Comparison of ENCODE assay signal across 21 cellular contexts in the genomic region with DNA sequence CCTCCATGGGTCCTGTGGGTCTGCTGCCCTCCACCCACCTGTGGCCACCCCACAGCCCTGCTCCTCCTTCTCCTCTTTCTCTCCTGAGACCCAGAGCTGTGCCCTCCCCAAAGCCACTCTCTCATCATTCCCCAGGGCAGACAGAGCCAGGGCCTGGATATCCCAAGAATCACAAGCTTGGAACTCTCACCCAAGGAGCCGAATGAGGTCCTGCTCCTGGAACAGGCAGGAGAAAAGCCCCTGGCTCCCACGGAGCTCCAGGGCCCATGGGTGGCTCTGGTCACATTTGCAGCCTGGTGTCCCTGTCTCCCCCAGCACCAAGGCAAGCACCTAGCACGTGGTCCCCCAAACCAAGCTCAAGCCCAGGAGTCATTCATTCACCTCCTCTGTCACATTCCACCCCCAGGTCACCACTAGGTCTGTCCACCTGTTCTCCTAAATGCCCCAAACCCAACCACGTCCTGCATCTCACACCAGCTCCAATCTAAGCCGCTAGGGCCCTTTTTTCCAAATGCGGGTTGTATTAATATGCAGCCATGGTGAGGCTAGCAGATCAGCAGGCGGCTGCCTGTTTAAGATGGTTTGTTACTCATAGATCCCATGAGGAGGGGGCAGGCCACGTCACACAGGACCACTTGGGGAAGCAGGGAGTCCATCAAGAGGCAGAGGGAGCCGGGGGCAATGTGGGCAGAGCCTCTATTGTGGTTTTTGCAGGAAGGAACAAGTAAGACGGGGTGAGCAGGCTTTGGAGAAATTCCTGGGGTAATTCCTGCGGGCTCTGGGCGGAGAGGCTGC.
DNase-seq lines count a peak whose midpoint lies in the region; ATAC-seq, FAIRE-seq and TF ChIP-seq lines count a peak whose summit lies in the region.
"Had no signal": no experiment of that assay in that cellular context is flagged by ENCODE, and none has a peak within 500 bp of the region (broad histone marks: within the 10 kb centered on the region; RNA-seq: fewer than 3 reads in every experiment).

No MANE protein-coding gene starts in this region.

- no peaks in the 10 kb centered on the region for H3K79me2 ChIP-seq in HepG2 (ENCODE audit: insufficient read depth, low read length)

- no peaks in the 10 kb centered on the region for H3K9me3 Mint-ChIP-seq in stimulated activated naive CD8-positive, alpha-beta T cell treated with anti-CD3 and anti-CD28 coated beads, Interleukin-15, Interleukin-2, amounts not matched to agents 100 ng/mL and 50 ng/mL, for 24 hours
- H3K9me3 Mint-ChIP-seq in endodermal cell, result peaks cover 3% of the 10 kb centered on the region
- H3K9me3 Mint-ChIP-seq: CD4-positive, alpha-beta T cell; stimulated activated naive B cell treated with anti-CD40 and anti-IgM and Interleukin-4, amounts not matched to agents 10 μg/mL and 1 μg/mL and 100 μg/mL, for 72 hours had no signal

- peak overlapping the region; percentile 79 for H3K27ac Mint-ChIP-seq in stimulated activated naive CD8-positive, alpha-beta T cell treated with anti-CD3 and anti-CD28 coated beads, Interleukin-15, Interleukin-2, amounts not matched to agents 100 ng/mL and 50 ng/mL, for 24 hours
- no peak overlapping the region for H3K27ac Mint-ChIP-seq in endodermal cell
- H3K27ac Mint-ChIP-seq: CD4-positive, alpha-beta T cell had no signal

- TF ChIP-seq RAD21 in liver (IDR thresholded peaks at IDR 0.05) (no peak), HepG2 (CRISPR knock-in tag; IDR thresholded peaks at IDR 0.05) (no peak)

- TF ChIP-seq EP300 in HepG2 (IDR thresholded peaks at IDR 0.05; ENCODE audit: low read depth in 2 of 2, low read length in 2 of 2) (no peak), HepG2 (CRISPR knock-in tag; IDR thresholded peaks at IDR 0.05; ENCODE audit: borderline replicate concordance) (no peak)

- no peaks in the 10 kb centered on the region for H4K20me1 ChIP-seq in HepG2 (ENCODE audit: insufficient read depth, low read length)

- H3K36me3 ChIP-seq in liver (ENCODE audit: control insufficient read depth in 4 of 4, insufficient read depth in 3 of 4, low read depth in 1 of 4, low read length in 3 of 4) (no peaks in the 10 kb centered on the region), HepG2 (replicated peaks in 1 of 2; ENCODE audit: control insufficient read depth in 1 of 2, insufficient read depth in 2 of 2, low read length in 2 of 2) (no peaks in the 10 kb centered on the region), SJCRH30 (no peaks in the 10 kb centered on the region), right atrium auricular region (no peaks in the 10 kb centered on the region), endodermal cell (ENCODE audit: control insufficient read depth, insufficient read depth, low read length) (no peaks in the 10 kb centered on the region)
- H3K36me3 ChIP-seq: adrenal gland, breast epithelium, left lung, tibial artery had no signal

- POLR2A ChIA-PET in HepG2 (lab: Yijun Ruan, JAX), result interaction anchor here (0.7 kb wide), 1 partner anchor 19 kb away, joined by 4 read pairs; no protein-coding TSS in a partner anchor

- intact Hi-C loops in HepG2 (cut with micrococcal nuclease; ENCODE audit: unreplicated experiment), result no loop called here

- DNase-seq in HepG2 (ENCODE audit: low spot score), result no peak
- peak; percentile 67 to 76 for DNase-seq in SJCRH30
- no peak for DNase-seq in right atrium auricular region (ENCODE audit: low spot score)
- DNase-seq in NOMO-1 (lab: John Stamatoyannopoulos, UW; ENCODE audit: unreplicated experiment in 2 of 2), result no peak
- no peak for DNase-seq in endodermal cell
- DNase-seq: activated CD8-positive, alpha-beta memory T cell treated with anti-CD3 and anti-CD28 coated beads, Interleukin-2, amount 50 U/mL, for 48 hours; adrenal gland; CD4-positive, alpha-beta T cell; left lung; NCI-H526 treated with DMSO at 0.1 percent for 48 hours; SIG-M5; stimulated activated naive B cell treated with anti-CD40 and anti-IgM and Interleukin-4, amounts not matched to agents 10 μg/mL and 1 μg/mL and 100 μg/mL, for 72 hours; tibial artery had no signal

- H3K9ac ChIP-seq in liver (ENCODE audit: low read depth in 1 of 2, low read length in 2 of 2) (no peak overlapping the region), HepG2 (ENCODE audit: insufficient read depth, low read depth, low read length) (no peak overlapping the region), endodermal cell (ENCODE audit: extremely low read depth, low read length, poor library complexity, severe bottlenecking) (no peak overlapping the region)

- H3K27me3 ChIP-seq in liver (ENCODE audit: control insufficient read depth in 4 of 4, insufficient read depth in 4 of 4, low read length in 3 of 4), result no peaks in the 10 kb centered on the region
- peaks cover 8 to 32% of the 10 kb centered on the region in 2 experiments; a peak in 4 of 5 replicates for H3K27me3 ChIP-seq in HepG2 (ENCODE audit: control insufficient read depth in 1 of 2, insufficient read depth in 2 of 2, low read length in 2 of 2)
- peaks cover 13% of the 10 kb centered on the region; the same call in 1 of the 2 replicates for H3K27me3 ChIP-seq in SJCRH30
- no peaks in the 10 kb centered on the region for H3K27me3 ChIP-seq in right atrium auricular region
- H3K27me3 ChIP-seq in endodermal cell (ENCODE audit: control insufficient read depth, insufficient read depth, low read length, poor library complexity, severe bottlenecking), result no peaks in the 10 kb centered on the region
- H3K27me3 ChIP-seq: adrenal gland, breast epithelium, left lung had no signal

- peaks cover 32% of the 10 kb centered on the region for H3K4me1 Mint-ChIP-seq in stimulated activated naive CD8-positive, alpha-beta T cell treated with anti-CD3 and anti-CD28 coated beads, Interleukin-15, Interleukin-2, amounts not matched to agents 100 ng/mL and 50 ng/mL, for 24 hours (ENCODE audit: low read depth)
- H3K4me1 Mint-ChIP-seq in endodermal cell, result peaks cover 31% of the 10 kb centered on the region

- WGBS in liver, result 62% methylated on average over 12 of the region's 12 CpGs
- 16% methylated on average over 11 of the region's 12 CpGs for WGBS in HepG2 (ENCODE audit: low lambda C conversion rate)
- 68 to 88% methylated on average over 4 to 12 of the region's 12 CpGs for WGBS in endodermal cell (ENCODE audit: insufficient coverage in 1 of 2, insufficient read length in 1 of 2), 2 experiments

- no peak overlapping the region for H3K4me2 ChIP-seq in HepG2 (ENCODE audit: low read depth, low read length)

- H3K27ac ChIP-seq in liver (ENCODE audit: low read depth in 1 of 2, low read length in 2 of 2) (peak overlapping the region; percentile 48 to 65), HepG2 (ENCODE audit: extremely low read length, insufficient read depth, low read length) (no peak overlapping the region), SJCRH30 (peak overlapping the region; percentile 56), right atrium auricular region (peak overlapping the region; percentile 55 to 65), endodermal cell (ENCODE audit: low read depth, low read length) (no peak overlapping the region)
- H3K27ac ChIP-seq: adrenal gland, breast epithelium, left lung, psoas muscle, tibial artery had no signal

- BruUV-seq in HepG2 (replicated peaks; lab: Mats Ljungman, UMichigan), result no TSS peak

- H3K36me3 Mint-ChIP-seq in stimulated activated naive CD8-positive, alpha-beta T cell treated with anti-CD3 and anti-CD28 coated beads, Interleukin-15, Interleukin-2, amounts not matched to agents 100 ng/mL and 50 ng/mL, for 24 hours (ENCODE audit: low read depth), result no peaks in the 10 kb centered on the region
- H3K36me3 Mint-ChIP-seq in endodermal cell (ENCODE audit: low read depth), result no peaks in the 10 kb centered on the region
- H3K36me3 Mint-ChIP-seq: stimulated activated naive B cell treated with anti-CD40 and anti-IgM and Interleukin-4, amounts not matched to agents 10 μg/mL and 1 μg/mL and 100 μg/mL, for 72 hours had no signal

- TF ChIP-seq POLR2A in HepG2 (IDR thresholded peaks at IDR 0.05; ENCODE audit: insufficient read depth in 1 of 2, low read depth in 2 of 2, low read length in 2 of 2), result no peak

- no peak overlapping the region for H3K4me3 ChIP-seq in liver (ENCODE audit: low read depth in 1 of 3, low read length in 3 of 3)
- no peak overlapping the region for H3K4me3 ChIP-seq in HepG2 (replicated peaks in 1 of 3; ENCODE audit: insufficient read depth in 1 of 3, low read depth in 2 of 3, low read length in 3 of 3)
- H3K4me3 ChIP-seq in SJCRH30, result no peak overlapping the region
- no peak overlapping the region for H3K4me3 ChIP-seq in right atrium auricular region
- H3K4me3 ChIP-seq in endodermal cell (ENCODE audit: low read length), result no peak overlapping the region
- H3K4me3 ChIP-seq: adrenal gland, breast epithelium, left lung, mucosa of descending colon, psoas muscle, skin epidermis, tibial artery had no signal

- no peak overlapping the region for H2AFZ ChIP-seq in HepG2 (ENCODE audit: low read length)

- H3K4me1 ChIP-seq in liver (ENCODE audit: control insufficient read depth in 4 of 4, insufficient read depth in 4 of 4, low read length in 3 of 4), result peaks cover 0 to 10% (median 9%) of the 10 kb centered on the region in 4 donors
- peaks cover 24% of the 10 kb centered on the region for H3K4me1 ChIP-seq in HepG2 (ENCODE audit: insufficient read depth, low read length)
- peaks cover 31% of the 10 kb centered on the region for H3K4me1 ChIP-seq in SJCRH30
- H3K4me1 ChIP-seq in right atrium auricular region, result peaks cover 0 to 62% of the 10 kb centered on the region in 2 donors
- H3K4me1 ChIP-seq in endodermal cell (ENCODE audit: control insufficient read depth, insufficient read depth, low read length), result no peaks in the 10 kb centered on the region
- H3K4me1 ChIP-seq: adrenal gland, breast epithelium, left lung, psoas muscle had no signal

- FAIRE-seq in HepG2 (lab: Jason Lieb, UNC), result no peak
- FAIRE-seq: H1 had no signal

- CTCF ChIA-PET in HepG2 (lab: Yijun Ruan, JAX; ENCODE audit: low intra/inter-chr PET ratio, low total read pairs), result no interaction called here

- H3K27me3 Mint-ChIP-seq in stimulated activated naive CD8-positive, alpha-beta T cell treated with anti-CD3 and anti-CD28 coated beads, Interleukin-15, Interleukin-2, amounts not matched to agents 100 ng/mL and 50 ng/mL, for 24 hours, result peaks cover 17% of the 10 kb centered on the region
- H3K27me3 Mint-ChIP-seq in endodermal cell (ENCODE audit: insufficient read depth), result peaks cover 31% of the 10 kb centered on the region

- no peak for TF ChIP-seq CTCF in liver (IDR thresholded peaks at IDR 0.05; ENCODE audit: low read depth, low read length, missing input control)
- no peak for TF ChIP-seq CTCF in HepG2 (CRISPR knock-in tag; IDR thresholded peaks at IDR 0.05)
- TF ChIP-seq CTCF in right atrium auricular region (IDR thresholded peaks at IDR 0.05), result no peak
- no peak for TF ChIP-seq CTCF in endodermal cell (conservative IDR thresholded peaks at IDR 0.05)

- no peak for ATAC-seq in HepG2
- ATAC-seq in GM21737 (IDR thresholded peaks at IDR 0.05; ENCODE audit: unreplicated experiment), result no peak
- ATAC-seq: left lung, mucosa of descending colon, psoas muscle had no signal

- in situ Hi-C loops in HepG2 (cut with HindIII; ENCODE audit: extremely low pct_ligation_motif_present, low pct_unique_long_range_greater_than_20kb), result no loop called here

- no peaks in the 10 kb centered on the region for H3K9me3 ChIP-seq in liver (ENCODE audit: control insufficient read depth in 4 of 4, low read length in 3 of 4)
- no peaks in the 10 kb centered on the region for H3K9me3 ChIP-seq in HepG2 (ENCODE audit: low read length)
- no peaks in the 10 kb centered on the region; the same call in 1 of the 2 replicates for H3K9me3 ChIP-seq in SJCRH30 (replicated peaks)
- H3K9me3 ChIP-seq in right atrium auricular region, result no peaks in the 10 kb centered on the region
- no peaks in the 10 kb centered on the region for H3K9me3 ChIP-seq in endodermal cell (ENCODE audit: control insufficient read depth, low read length)
- H3K9me3 ChIP-seq: adrenal gland, breast epithelium, left lung, mucosa of descending colon, psoas muscle had no signal

- H3K4me3 Mint-ChIP-seq in stimulated activated naive CD8-positive, alpha-beta T cell treated with anti-CD3 and anti-CD28 coated beads, Interleukin-15, Interleukin-2, amounts not matched to agents 100 ng/mL and 50 ng/mL, for 24 hours, result no peak overlapping the region
- H3K4me3 Mint-ChIP-seq in endodermal cell, result no peak overlapping the region
- H3K4me3 Mint-ChIP-seq: CD4-positive, alpha-beta T cell; stimulated activated naive B cell treated with anti-CD40 and anti-IgM and Interleukin-4, amounts not matched to agents 10 μg/mL and 1 μg/mL and 100 μg/mL, for 72 hours had no signal

Comparison
In these comparisons a context has a peak if more than half of its experiments do, and no peak if none do; other contexts are left out.
1. H3K27ac ChIP-seq: peak in liver (2 of 2), SJCRH30 (single experiment) and right atrium auricular region (2 of 2); none in HepG2 (single experiment) and endodermal cell (single experiment).
2. DNase-seq: peak in SJCRH30 (2 of 2); none in HepG2 (single experiment), right atrium auricular region (single experiment), NOMO-1 (0 of 2) and endodermal cell (single experiment).